In genomic region chr14:78848234-78848820, GRCh38 we compare ENCODE assay signal across 9 cellular contexts.
DNase-seq lines count a peak whose midpoint lies in the region; ATAC-seq and TF ChIP-seq lines count a peak whose summit lies in the region.
"Had no signal": no experiment of that assay in that cellular context is flagged by ENCODE, and none has a peak within 500 bp of the region (broad histone marks: within the 10 kb centered on the region; RNA-seq: fewer than 3 reads in every experiment).

No MANE protein-coding gene starts in this region.

- H3K36me3 ChIP-seq in vagina, result no peaks in the 10 kb centered on the region
- H3K36me3 ChIP-seq: BLaER1 had no signal

- H3K27me3 Mint-ChIP-seq in brain, result no peaks in the 10 kb centered on the region

- peaks cover 21% of the 10 kb centered on the region for H3K4me1 Mint-ChIP-seq in brain

- H3K27me3 ChIP-seq in vagina, result no peaks in the 10 kb centered on the region
- H3K27me3 ChIP-seq: BLaER1 had no signal

- H3K4me3 ChIP-seq in vagina, result no peak overlapping the region
- H3K4me3 ChIP-seq: BLaER1 had no signal

- no peaks in the 10 kb centered on the region for H3K4me1 ChIP-seq in vagina
- H3K4me1 ChIP-seq: BLaER1 had no signal

- H3K36me3 Mint-ChIP-seq in brain, result no peaks in the 10 kb centered on the region

- peak; percentile 77 to 95 for TF ChIP-seq CTCF in brain (conservative IDR thresholded peaks at IDR 0.05)
- peak; percentile 18 to 35 (median 34) for TF ChIP-seq CTCF in vagina (IDR thresholded peaks at IDR 0.05)

- H3K4me3 Mint-ChIP-seq in brain, result no peak overlapping the region

- DNase-seq in NCI-H1436 (lab: John Stamatoyannopoulos, UW) (peak; percentile 42), NCI-H1436 treated with DMSO at 0.1 percent for 48 hours (lab: John Stamatoyannopoulos, UW) (no peak), NCI-H748 treated with DMSO at 0.1 percent for 48 hours (lab: John Stamatoyannopoulos, UW) (peak; percentile 18), kidney glomerular epithelial cell (lab: John Stamatoyannopoulos, UW) (peak; percentile 49), vagina (ENCODE audit: extremely low spot score in 2 of 2) (no peak)

- H3K27ac ChIP-seq in vagina, result no peak overlapping the region
- H3K27ac ChIP-seq: BLaER1 had no signal

- peak; percentile 96 for ATAC-seq in GM19351 (IDR thresholded peaks at IDR 0.05; ENCODE audit: unreplicated experiment)
- ATAC-seq in HG03354 (IDR thresholded peaks at IDR 0.05; ENCODE audit: poor library complexity, severe bottlenecking, unreplicated experiment), result peak; percentile 97

- peak overlapping the region in 1 of 5 experiments; percentile 6 for H3K27ac Mint-ChIP-seq in brain

- no peaks in the 10 kb centered on the region for H3K9me3 ChIP-seq in vagina
- H3K9me3 ChIP-seq: BLaER1 had no signal

- H3K9me3 Mint-ChIP-seq in brain, result no peaks in the 10 kb centered on the region

- intact Hi-C loops in vagina (cut with DNase I), result no loop called here

- TF ChIP-seq POLR2A in vagina (IDR thresholded peaks at IDR 0.05), result no peak

Comparison
In these comparisons a context has a peak if more than half of its experiments do, and no peak if none do; other contexts are left out.
1. DNase-seq: peak in NCI-H1436 (single experiment), NCI-H748 treated with DMSO at 0.1 percent for 48 hours (single experiment) and kidney glomerular epithelial cell (single experiment); none in NCI-H1436 treated with DMSO at 0.1 percent for 48 hours (single experiment) and vagina (0 of 2).